Comparison of ENCODE assay signal across 1 cellular context in the genomic region with DNA sequence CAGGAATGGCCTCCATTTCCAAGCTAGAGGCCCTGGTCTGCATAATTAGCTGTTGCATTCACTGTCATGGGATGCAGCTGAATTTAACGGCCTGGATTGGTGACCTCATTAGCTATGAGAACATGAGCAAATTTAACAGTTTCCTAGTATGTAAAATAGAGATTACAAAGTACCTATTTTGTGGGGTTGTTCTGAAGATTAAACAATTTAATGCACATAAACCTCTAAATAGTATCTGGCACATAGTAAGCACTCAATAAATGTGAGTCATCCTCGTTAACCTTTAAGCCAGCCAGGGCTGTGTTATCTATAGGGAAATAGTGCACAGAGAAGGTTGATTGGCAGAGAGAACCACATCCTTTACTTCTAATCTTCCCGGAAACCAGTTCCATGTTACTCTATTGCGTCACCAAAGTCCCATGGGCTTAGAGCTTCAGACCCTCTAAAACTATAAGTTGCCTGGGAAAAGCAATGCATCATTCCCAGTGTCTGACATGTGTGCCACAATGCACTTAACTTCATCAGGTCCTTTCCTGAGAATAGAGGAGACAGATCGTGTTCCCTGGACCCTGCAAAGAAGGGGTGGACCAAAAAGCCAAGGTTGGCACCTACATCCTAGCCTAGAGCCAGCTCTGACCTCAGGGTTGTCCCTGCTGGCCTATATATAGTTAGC.
TF ChIP-seq lines count a peak whose summit lies in the region.

No MANE protein-coding gene starts in this region.

TF ChIP-seq in GM23338, 12 proteins besides CTCF, POLR2A, EP300 and RAD21 (continued from another document):
- TF ChIP-seq, protein P1, sequence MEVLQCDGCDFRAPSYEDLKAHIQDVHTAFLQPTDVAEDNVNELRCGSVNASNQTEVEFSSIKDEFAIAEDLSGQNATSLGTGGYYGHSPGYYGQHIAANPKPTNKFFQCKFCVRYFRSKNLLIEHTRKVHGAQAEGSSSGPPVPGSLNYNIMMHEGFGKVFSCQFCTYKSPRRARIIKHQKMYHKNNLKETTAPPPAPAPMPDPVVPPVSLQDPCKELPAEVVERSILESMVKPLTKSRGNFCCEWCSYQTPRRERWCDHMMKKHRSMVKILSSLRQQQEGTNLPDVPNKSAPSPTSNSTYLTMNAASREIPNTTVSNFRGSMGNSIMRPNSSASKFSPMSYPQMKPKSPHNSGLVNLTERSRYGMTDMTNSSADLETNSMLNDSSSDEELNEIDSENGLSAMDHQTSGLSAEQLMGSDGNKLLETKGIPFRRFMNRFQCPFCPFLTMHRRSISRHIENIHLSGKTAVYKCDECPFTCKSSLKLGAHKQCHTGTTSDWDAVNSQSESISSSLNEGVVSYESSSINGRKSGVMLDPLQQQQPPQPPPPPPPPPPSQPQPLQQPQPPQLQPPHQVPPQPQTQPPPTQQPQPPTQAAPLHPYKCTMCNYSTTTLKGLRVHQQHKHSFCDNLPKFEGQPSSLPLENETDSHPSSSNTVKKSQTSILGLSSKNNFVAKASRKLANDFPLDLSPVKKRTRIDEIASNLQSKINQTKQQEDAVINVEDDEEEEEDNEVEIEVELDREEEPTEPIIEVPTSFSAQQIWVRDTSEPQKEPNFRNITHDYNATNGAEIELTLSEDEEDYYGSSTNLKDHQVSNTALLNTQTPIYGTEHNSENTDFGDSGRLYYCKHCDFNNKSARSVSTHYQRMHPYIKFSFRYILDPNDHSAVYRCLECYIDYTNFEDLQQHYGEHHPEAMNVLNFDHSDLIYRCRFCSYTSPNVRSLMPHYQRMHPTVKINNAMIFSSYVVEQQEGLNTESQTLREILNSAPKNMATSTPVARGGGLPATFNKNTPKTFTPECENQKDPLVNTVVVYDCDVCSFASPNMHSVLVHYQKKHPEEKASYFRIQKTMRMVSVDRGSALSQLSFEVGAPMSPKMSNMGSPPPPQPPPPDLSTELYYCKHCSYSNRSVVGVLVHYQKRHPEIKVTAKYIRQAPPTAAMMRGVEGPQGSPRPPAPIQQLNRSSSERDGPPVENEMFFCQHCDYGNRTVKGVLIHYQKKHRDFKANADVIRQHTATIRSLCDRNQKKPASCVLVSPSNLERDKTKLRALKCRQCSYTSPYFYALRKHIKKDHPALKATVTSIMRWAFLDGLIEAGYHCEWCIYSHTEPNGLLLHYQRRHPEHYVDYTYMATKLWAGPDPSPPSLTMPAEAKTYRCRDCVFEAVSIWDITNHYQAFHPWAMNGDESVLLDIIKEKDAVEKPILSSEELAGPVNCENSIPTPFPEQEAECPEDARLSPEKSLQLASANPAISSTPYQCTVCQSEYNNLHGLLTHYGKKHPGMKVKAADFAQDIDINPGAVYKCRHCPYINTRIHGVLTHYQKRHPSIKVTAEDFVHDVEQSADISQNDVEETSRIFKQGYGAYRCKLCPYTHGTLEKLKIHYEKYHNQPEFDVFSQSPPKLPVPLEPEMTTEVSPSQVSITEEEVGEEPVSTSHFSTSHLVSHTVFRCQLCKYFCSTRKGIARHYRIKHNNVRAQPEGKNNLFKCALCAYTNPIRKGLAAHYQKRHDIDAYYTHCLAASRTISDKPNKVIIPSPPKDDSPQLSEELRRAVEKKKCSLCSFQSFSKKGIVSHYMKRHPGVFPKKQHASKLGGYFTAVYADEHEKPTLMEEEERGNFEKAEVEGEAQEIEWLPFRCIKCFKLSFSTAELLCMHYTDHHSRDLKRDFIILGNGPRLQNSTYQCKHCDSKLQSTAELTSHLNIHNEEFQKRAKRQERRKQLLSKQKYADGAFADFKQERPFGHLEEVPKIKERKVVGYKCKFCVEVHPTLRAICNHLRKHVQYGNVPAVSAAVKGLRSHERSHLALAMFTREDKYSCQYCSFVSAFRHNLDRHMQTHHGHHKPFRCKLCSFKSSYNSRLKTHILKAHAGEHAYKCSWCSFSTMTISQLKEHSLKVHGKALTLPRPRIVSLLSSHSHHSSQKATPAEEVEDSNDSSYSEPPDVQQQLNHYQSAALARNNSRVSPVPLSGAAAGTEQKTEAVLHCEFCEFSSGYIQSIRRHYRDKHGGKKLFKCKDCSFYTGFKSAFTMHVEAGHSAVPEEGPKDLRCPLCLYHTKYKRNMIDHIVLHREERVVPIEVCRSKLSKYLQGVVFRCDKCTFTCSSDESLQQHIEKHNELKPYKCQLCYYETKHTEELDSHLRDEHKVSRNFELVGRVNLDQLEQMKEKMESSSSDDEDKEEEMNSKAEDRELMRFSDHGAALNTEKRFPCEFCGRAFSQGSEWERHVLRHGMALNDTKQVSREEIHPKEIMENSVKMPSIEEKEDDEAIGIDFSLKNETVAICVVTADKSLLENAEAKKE (CRISPR knock-in tag; IDR thresholded peaks at IDR 0.05), result no peak
- TF ChIP-seq ZNF331 (CRISPR knock-in tag; IDR thresholded peaks at IDR 0.05; ENCODE audit: low read depth) (no peak), CREB1 (CRISPR knock-in tag; IDR thresholded peaks at IDR 0.05; ENCODE audit: low read depth) (no peak), ZNF114 (CRISPR knock-in tag; IDR thresholded peaks at IDR 0.05) (no peak), EZH2phosphoT487 (IDR thresholded peaks at IDR 0.05; ENCODE audit: unreplicated experiment) (no peak), JUNB (IDR thresholded peaks at IDR 0.05; ENCODE audit: unreplicated experiment) (no peak), POLR2AphosphoS5 (IDR thresholded peaks at IDR 0.05; ENCODE audit: low read depth) (no peak), NANOG (IDR thresholded peaks at IDR 0.05; ENCODE audit: borderline replicate concordance) (no peak), STAT1 (IDR thresholded peaks at IDR 0.05; ENCODE audit: unreplicated experiment) (no peak)
- TF ChIP-seq, protein P2, sequence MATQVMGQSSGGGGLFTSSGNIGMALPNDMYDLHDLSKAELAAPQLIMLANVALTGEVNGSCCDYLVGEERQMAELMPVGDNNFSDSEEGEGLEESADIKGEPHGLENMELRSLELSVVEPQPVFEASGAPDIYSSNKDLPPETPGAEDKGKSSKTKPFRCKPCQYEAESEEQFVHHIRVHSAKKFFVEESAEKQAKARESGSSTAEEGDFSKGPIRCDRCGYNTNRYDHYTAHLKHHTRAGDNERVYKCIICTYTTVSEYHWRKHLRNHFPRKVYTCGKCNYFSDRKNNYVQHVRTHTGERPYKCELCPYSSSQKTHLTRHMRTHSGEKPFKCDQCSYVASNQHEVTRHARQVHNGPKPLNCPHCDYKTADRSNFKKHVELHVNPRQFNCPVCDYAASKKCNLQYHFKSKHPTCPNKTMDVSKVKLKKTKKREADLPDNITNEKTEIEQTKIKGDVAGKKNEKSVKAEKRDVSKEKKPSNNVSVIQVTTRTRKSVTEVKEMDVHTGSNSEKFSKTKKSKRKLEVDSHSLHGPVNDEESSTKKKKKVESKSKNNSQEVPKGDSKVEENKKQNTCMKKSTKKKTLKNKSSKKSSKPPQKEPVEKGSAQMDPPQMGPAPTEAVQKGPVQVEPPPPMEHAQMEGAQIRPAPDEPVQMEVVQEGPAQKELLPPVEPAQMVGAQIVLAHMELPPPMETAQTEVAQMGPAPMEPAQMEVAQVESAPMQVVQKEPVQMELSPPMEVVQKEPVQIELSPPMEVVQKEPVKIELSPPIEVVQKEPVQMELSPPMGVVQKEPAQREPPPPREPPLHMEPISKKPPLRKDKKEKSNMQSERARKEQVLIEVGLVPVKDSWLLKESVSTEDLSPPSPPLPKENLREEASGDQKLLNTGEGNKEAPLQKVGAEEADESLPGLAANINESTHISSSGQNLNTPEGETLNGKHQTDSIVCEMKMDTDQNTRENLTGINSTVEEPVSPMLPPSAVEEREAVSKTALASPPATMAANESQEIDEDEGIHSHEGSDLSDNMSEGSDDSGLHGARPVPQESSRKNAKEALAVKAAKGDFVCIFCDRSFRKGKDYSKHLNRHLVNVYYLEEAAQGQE (IDR thresholded peaks at IDR 0.05; ENCODE audit: unreplicated experiment), result no peak
- TF ChIP-seq, protein P3, sequence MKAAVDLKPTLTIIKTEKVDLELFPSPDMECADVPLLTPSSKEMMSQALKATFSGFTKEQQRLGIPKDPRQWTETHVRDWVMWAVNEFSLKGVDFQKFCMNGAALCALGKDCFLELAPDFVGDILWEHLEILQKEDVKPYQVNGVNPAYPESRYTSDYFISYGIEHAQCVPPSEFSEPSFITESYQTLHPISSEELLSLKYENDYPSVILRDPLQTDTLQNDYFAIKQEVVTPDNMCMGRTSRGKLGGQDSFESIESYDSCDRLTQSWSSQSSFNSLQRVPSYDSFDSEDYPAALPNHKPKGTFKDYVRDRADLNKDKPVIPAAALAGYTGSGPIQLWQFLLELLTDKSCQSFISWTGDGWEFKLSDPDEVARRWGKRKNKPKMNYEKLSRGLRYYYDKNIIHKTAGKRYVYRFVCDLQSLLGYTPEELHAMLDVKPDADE (IDR thresholded peaks at IDR 0.05), result no peak
